Comparison of ENCODE assay signal across 8 cellular contexts in genomic region chr6:27280064-27280539, GRCh38. TPM values are rescaled to one million over a fixed set of nuclear protein-coding genes. Genes with fewer than 3 reads are reported as not detected.
DNase-seq lines count a peak whose midpoint lies in the region; ATAC-seq and TF ChIP-seq lines count a peak whose summit lies in the region.

No MANE protein-coding gene starts in this region.

- 0% methylated on average over 9 of the region's 17 CpGs for WGBS in mesenchymal stem cell
- 4% methylated on average over 17 of the region's 17 CpGs for WGBS in suprapubic skin

- H2BK15ac ChIP-seq in mesenchymal stem cell (ENCODE audit: low read depth, poor library complexity, severe bottlenecking), result no peak overlapping the region

- no peak for TF ChIP-seq CTCF in suprapubic skin (IDR thresholded peaks at IDR 0.05)

- H2BK5ac ChIP-seq in mesenchymal stem cell (ENCODE audit: low read depth, low read length, poor library complexity, severe bottlenecking), result no peak overlapping the region

- DNase-seq in SIG-M5 treated with dmso at 0.1 percent for 504 hours (lab: John Stamatoyannopoulos, UW; ENCODE audit: unreplicated experiment) (peak; percentile 17), SIG-M5 (lab: John Stamatoyannopoulos, UW) (no peak), NCI-H2227 (lab: John Stamatoyannopoulos, UW; ENCODE audit: unreplicated experiment) (peak; percentile 82), mesenchymal stem cell (peak; percentile 61), suprapubic skin (ENCODE audit: low spot score in 2 of 2) (no peak)
- peak; percentile 36 for DNase-seq in activated naive CD8-positive, alpha-beta T cell treated with anti-CD3 and anti-CD28 coated beads for 36 hours
- DNase-seq in stimulated activated naive B cell treated with anti-CD40 and anti-IgM and Interleukin-4, amounts not matched to agents 10 μg/mL and 1 μg/mL and 100 μg/mL, for 72 hours, result no peak

- peaks cover 39% of the 10 kb centered on the region for H3K9me3 Mint-ChIP-seq in activated naive CD8-positive, alpha-beta T cell treated with anti-CD3 and anti-CD28 coated beads for 36 hours
- peaks cover 16 to 19% of the 10 kb centered on the region in 2 donors for H3K9me3 Mint-ChIP-seq in stimulated activated naive B cell treated with anti-CD40 and anti-IgM and Interleukin-4, amounts not matched to agents 10 μg/mL and 1 μg/mL and 100 μg/mL, for 72 hours

- peak overlapping the region; percentile 94 for H3K4me2 ChIP-seq in mesenchymal stem cell (ENCODE audit: low read length, poor library complexity, severe bottlenecking)

- no peak overlapping the region for H2BK120ac ChIP-seq in mesenchymal stem cell (ENCODE audit: low read depth, low read length)

- H3K23ac ChIP-seq in mesenchymal stem cell (ENCODE audit: low read length in 2 of 2), result no peak overlapping the region

- no peaks in the 10 kb centered on the region for H3K79me1 ChIP-seq in mesenchymal stem cell (replicated peaks; ENCODE audit: low read length, poor library complexity, severe bottlenecking)

- H3K18ac ChIP-seq in mesenchymal stem cell (ENCODE audit: low read depth in 1 of 2, low read length in 2 of 2), result no peak overlapping the region

- peak overlapping the region; percentile 70 for H3K4me3 Mint-ChIP-seq in activated naive CD8-positive, alpha-beta T cell treated with anti-CD3 and anti-CD28 coated beads for 36 hours
- H3K4me3 Mint-ChIP-seq in stimulated activated naive B cell treated with anti-CD40 and anti-IgM and Interleukin-4, amounts not matched to agents 10 μg/mL and 1 μg/mL and 100 μg/mL, for 72 hours, result no peak overlapping the region

- no peak overlapping the region for H3K14ac ChIP-seq in mesenchymal stem cell (ENCODE audit: low read length in 2 of 2)

- H3K9me3 ChIP-seq in mesenchymal stem cell (ENCODE audit: control insufficient read depth, low read length) (no peaks in the 10 kb centered on the region), suprapubic skin (no peaks in the 10 kb centered on the region)

- H3K27ac ChIP-seq in mesenchymal stem cell (ENCODE audit: low read length, poor library complexity, severe bottlenecking) (peak overlapping the region; percentile 64), suprapubic skin (no peak overlapping the region)

- H3K36me3 ChIP-seq in mesenchymal stem cell (ENCODE audit: control insufficient read depth in 1 of 2, insufficient read depth in 2 of 2, low read depth in 1 of 2, low read length in 2 of 2), result no peaks in the 10 kb centered on the region
- H3K36me3 ChIP-seq in suprapubic skin, result no peaks in the 10 kb centered on the region

- H3K27me3 Mint-ChIP-seq in activated naive CD8-positive, alpha-beta T cell treated with anti-CD3 and anti-CD28 coated beads for 36 hours, result peaks cover 93% of the 10 kb centered on the region
- H3K27me3 Mint-ChIP-seq in stimulated activated naive B cell treated with anti-CD40 and anti-IgM and Interleukin-4, amounts not matched to agents 10 μg/mL and 1 μg/mL and 100 μg/mL, for 72 hours, result peaks cover 60 to 63% of the 10 kb centered on the region in 2 donors

- H3K27me3 ChIP-seq in mesenchymal stem cell (ENCODE audit: control insufficient read depth in 1 of 2, insufficient read depth in 1 of 2, low read length in 2 of 2) (peaks cover 8 to 39% of the 10 kb centered on the region in 2 experiments), suprapubic skin (peaks cover 98% of the 10 kb centered on the region)

- H3K4me1 ChIP-seq in mesenchymal stem cell (ENCODE audit: control insufficient read depth, insufficient read depth, low read depth, low read length) (peaks cover 7% of the 10 kb centered on the region), suprapubic skin (no peaks in the 10 kb centered on the region)

- no peak overlapping the region for H2AK5ac ChIP-seq in mesenchymal stem cell (ENCODE audit: low read length, severe bottlenecking)

- no peak overlapping the region for H2AFZ ChIP-seq in mesenchymal stem cell (ENCODE audit: low read depth, low read length)

- H3K36me3 Mint-ChIP-seq in activated naive CD8-positive, alpha-beta T cell treated with anti-CD3 and anti-CD28 coated beads for 36 hours, result peaks cover 19% of the 10 kb centered on the region
- H3K36me3 Mint-ChIP-seq in stimulated activated naive B cell treated with anti-CD40 and anti-IgM and Interleukin-4, amounts not matched to agents 10 μg/mL and 1 μg/mL and 100 μg/mL, for 72 hours, result peaks cover 3 to 15% of the 10 kb centered on the region in 2 donors

- H4K8ac ChIP-seq in mesenchymal stem cell (ENCODE audit: low read length), result no peak overlapping the region

- TF ChIP-seq EP300 in suprapubic skin (IDR thresholded peaks at IDR 0.05), result no peak

- no peak for TF ChIP-seq POLR2A in suprapubic skin (IDR thresholded peaks at IDR 0.05)
- no peak for TF ChIP-seq POLR2A in GM18505 (IDR thresholded peaks at IDR 0.05; ENCODE audit: borderline replicate concordance, extremely low read depth, insufficient read depth, insufficient read length)

- peaks cover 13% of the 10 kb centered on the region for H3K4me1 Mint-ChIP-seq in activated naive CD8-positive, alpha-beta T cell treated with anti-CD3 and anti-CD28 coated beads for 36 hours
- H3K4me1 Mint-ChIP-seq in stimulated activated naive B cell treated with anti-CD40 and anti-IgM and Interleukin-4, amounts not matched to agents 10 μg/mL and 1 μg/mL and 100 μg/mL, for 72 hours, result peaks cover 2 to 4% of the 10 kb centered on the region in 2 donors

- H3K4ac ChIP-seq in mesenchymal stem cell (ENCODE audit: low read depth in 1 of 2, low read length in 2 of 2), result no peak overlapping the region

- peak overlapping the region; percentile 58 for H3K27ac Mint-ChIP-seq in activated naive CD8-positive, alpha-beta T cell treated with anti-CD3 and anti-CD28 coated beads for 36 hours
- no peak overlapping the region for H3K27ac Mint-ChIP-seq in stimulated activated naive B cell treated with anti-CD40 and anti-IgM and Interleukin-4, amounts not matched to agents 10 μg/mL and 1 μg/mL and 100 μg/mL, for 72 hours

- no peak overlapping the region for H2BK12ac ChIP-seq in mesenchymal stem cell (ENCODE audit: low read length in 2 of 2)

- no peak for ATAC-seq in stimulated activated naive B cell treated with anti-CD40 and anti-IgM and Interleukin-4, amounts not matched to agents 10 μg/mL and 1 μg/mL and 100 μg/mL, for 72 hours (replicated peaks)
- no peak for ATAC-seq in GM18505 (IDR thresholded peaks at IDR 0.05; ENCODE audit: unreplicated experiment)

- H4K91ac ChIP-seq in mesenchymal stem cell (ENCODE audit: low read length), result no peak overlapping the region

- H3K9ac ChIP-seq in mesenchymal stem cell (ENCODE audit: low read length), result peak overlapping the region; percentile 75

- peak overlapping the region; percentile 29 to 78 for H3K4me3 ChIP-seq in mesenchymal stem cell (ENCODE audit: insufficient read depth in 1 of 2, low read depth in 1 of 2, low read length in 2 of 2)
- H3K4me3 ChIP-seq in suprapubic skin, result no peak overlapping the region

RNA-seq across cellular contexts. Expression of gene POM121L2, which starts 32.0 kb away (rescaled TPM):
- total RNA-seq in activated naive CD8-positive, alpha-beta T cell treated with anti-CD3 and anti-CD28 coated beads for 36 hours, result not detected
- polyA plus RNA-seq in mesenchymal stem cell (2013, experiment 1 of 2), result not detected
- polyA plus RNA-seq in mesenchymal stem cell (2013, experiment 2 of 2), result not detected
- total RNA-seq in suprapubic skin, result not detected

RNA-seq across cellular contexts. Expression of gene PRSS16, which starts 32.6 kb away (rescaled TPM):
- total RNA-seq in activated naive CD8-positive, alpha-beta T cell treated with anti-CD3 and anti-CD28 coated beads for 36 hours, result under 1 TPM; 0.38 to 0.54 TPM
- 0.17 TPM for polyA plus RNA-seq in mesenchymal stem cell (2013, experiment 1 of 2)
- 0.21 TPM for polyA plus RNA-seq in mesenchymal stem cell (2013, experiment 2 of 2)
- total RNA-seq in suprapubic skin, result 10 to 100 TPM in 3 of 4 donors, 1 to 10 TPM in 1; 7.7 to 17.1 (median 13.8) TPM

Comparison
In these comparisons a context has a peak if more than half of its experiments do, and no peak if none do; other contexts are left out.
1. DNase-seq: peak in SIG-M5 treated with dmso at 0.1 percent for 504 hours (single experiment), NCI-H2227 (single experiment), activated naive CD8-positive, alpha-beta T cell treated with anti-CD3 and anti-CD28 coated beads for 36 hours (single experiment) and mesenchymal stem cell (single experiment); none in SIG-M5 (single experiment), stimulated activated naive B cell treated with anti-CD40 and anti-IgM and Interleukin-4, amounts not matched to agents 10 μg/mL and 1 μg/mL and 100 μg/mL, for 72 hours (single experiment) and suprapubic skin (0 of 2).
2. RNA of gene PRSS16, which starts 32.6 kb away (total RNA-seq): 7.7 to 17.1 TPM in suprapubic skin; 0.38 to 0.54 TPM in activated naive CD8-positive, alpha-beta T cell treated with anti-CD3 and anti-CD28 coated beads for 36 hours; every median in the first group is over 4 times any median in the second.